In genomic region chr12:82530394-82530793, GRCh38 we compare ENCODE assay signal across 5 cellular contexts.
"Had no signal": no experiment of that assay in that cellular context is flagged by ENCODE, and none has a peak within 500 bp of the region (broad histone marks: within the 10 kb centered on the region; RNA-seq: fewer than 3 reads in every experiment).

No MANE protein-coding gene starts in this region.

- DNase-seq: IMR-90, KBM-7 had no signal

- H3K4me3 ChIP-seq: K562 had no signal

- FAIRE-seq: HTR-8/SVneo, K562 had no signal

- ATAC-seq: K562 had no signal

- H3K27ac ChIP-seq: HL-60 had no signal
